17 cellular contexts compared by ENCODE assay signal in the genomic region with DNA sequence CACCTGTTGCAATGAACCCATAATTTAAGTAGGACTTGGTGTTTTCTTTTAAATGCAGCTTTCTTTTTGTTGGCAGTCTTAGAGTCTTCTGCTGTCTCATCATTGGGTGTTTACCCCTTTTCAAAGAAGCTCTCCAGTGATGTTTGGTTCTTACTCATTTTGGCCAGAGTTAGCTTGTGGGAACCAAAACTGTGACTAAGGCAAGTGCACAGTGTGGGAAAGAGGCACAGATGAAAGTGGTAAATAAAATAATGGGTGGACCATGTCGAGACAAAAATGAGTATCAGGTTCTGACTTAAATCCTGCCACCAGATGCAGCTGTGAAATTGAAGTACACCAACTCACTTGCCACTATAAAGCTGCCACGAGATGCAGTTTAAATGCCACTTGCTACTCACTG.
A peak's percentile ranks its signal among the peaks of the same experiment; 100 is the strongest.
DNase-seq lines count a peak whose midpoint lies in the region; ATAC-seq and TF ChIP-seq lines count a peak whose summit lies in the region.
"Had no signal": no experiment of that assay in that cellular context is flagged by ENCODE, and none has a peak within 500 bp of the region (broad histone marks: within the 10 kb centered on the region; RNA-seq: fewer than 3 reads in every experiment).

No MANE protein-coding gene starts in this region.

- ATAC-seq in GM18511 (IDR thresholded peaks at IDR 0.05; ENCODE audit: unreplicated experiment) (peak; percentile 58), GM21526 (IDR thresholded peaks at IDR 0.05; ENCODE audit: low FRiP score, unreplicated experiment) (peak; percentile 64), HG03039 (IDR thresholded peaks at IDR 0.05; ENCODE audit: unreplicated experiment) (peak; percentile 77)
- ATAC-seq: activated CD8-positive, alpha-beta T cell treated with anti-CD3 and anti-CD28 coated beads for 36 hours; naive thymus-derived CD4-positive, alpha-beta T cell; SK-N-SH treated with all-trans-retinoic acid at 6 μM for 48 hours had no signal

- DNase-seq in MM.1S (peak; percentile 15), T-helper 1 cell (no peak), foreskin melanocyte (no peak)
- no peak for DNase-seq in activated effector memory CD4-positive, alpha-beta T cell treated with anti-CD3 and anti-CD28 coated beads, Interleukin-2, amount 50 U/mL, for 16 hours
- no peak for DNase-seq in stimulated activated CD4-positive, alpha-beta T cell treated with anti-CD3 and anti-CD28 coated beads, Interleukin-2, amount 100 ng/mL, for 48 hours
- DNase-seq: activated CD8-positive, alpha-beta T cell treated with anti-CD3 and anti-CD28 coated beads for 36 hours; left ventricle myocardium inferior; naive thymus-derived CD4-positive, alpha-beta T cell; NCI-H1105; NCI-H345; retina; stimulated activated CD8-positive, alpha-beta memory T cell treated with anti-CD3 and anti-CD28 coated beads, Interleukin-4, amount 100 ng/mL, for 48 hours; transverse colon had no signal

- no peak overlapping the region for H3K4me3 ChIP-seq in MM.1S (ENCODE audit: low read length)
- H3K4me3 ChIP-seq: left ventricle myocardium inferior, transverse colon had no signal

- H3K9me2 ChIP-seq in MM.1S (replicated peaks; ENCODE audit: insufficient read depth, low read length): no peaks in the 10 kb centered on the region

- H3K27me3 ChIP-seq in MM.1S (replicated peaks; ENCODE audit: insufficient read depth, low read length): no peaks in the 10 kb centered on the region
- H3K27me3 ChIP-seq: transverse colon had no signal

- no peaks in the 10 kb centered on the region for H3F3A ChIP-seq in MM.1S (ENCODE audit: insufficient read depth, low read length)

- no peaks in the 10 kb centered on the region for H3K79me2 ChIP-seq in MM.1S (ENCODE audit: low read length)

- no peak overlapping the region for H2AFZ ChIP-seq in MM.1S (ENCODE audit: low read length)

- no peak overlapping the region for H3K4me2 ChIP-seq in MM.1S (ENCODE audit: low read depth, low read length)

- H3K27ac ChIP-seq in MM.1S (ENCODE audit: low read length): no peak overlapping the region
- H3K27ac ChIP-seq: left ventricle myocardium inferior, transverse colon had no signal

- TF ChIP-seq CTCF in MM.1S (IDR thresholded peaks at IDR 0.05; ENCODE audit: low read length): no peak

- H3K4me1 ChIP-seq in MM.1S (ENCODE audit: low read length): no peaks in the 10 kb centered on the region
- H3K4me1 ChIP-seq: left ventricle myocardium inferior, transverse colon had no signal

- H3K9ac ChIP-seq in MM.1S (ENCODE audit: low read length): no peak overlapping the region

- H3K9me3 ChIP-seq in MM.1S (replicated peaks; ENCODE audit: insufficient read depth, low read length): no peaks in the 10 kb centered on the region

- no peaks in the 10 kb centered on the region for H4K20me1 ChIP-seq in MM.1S (ENCODE audit: insufficient read depth, low read length)

- H3K36me3 ChIP-seq in MM.1S (replicated peaks; ENCODE audit: insufficient read depth, low read length): no peaks in the 10 kb centered on the region
- H3K36me3 ChIP-seq: left ventricle myocardium inferior, transverse colon had no signal
